ENCODE assay signal across 10 cellular contexts in genomic region chr9:137320555-137321384, GRCh38. TPM values are rescaled to one million over a fixed set of nuclear protein-coding genes. Genes with fewer than 3 reads are reported as not detected.
DNase-seq lines count a peak whose midpoint lies in the region; ATAC-seq and TF ChIP-seq lines count a peak whose summit lies in the region.
"Had no signal": no experiment of that assay in that cellular context is flagged by ENCODE, and none has a peak within 500 bp of the region (broad histone marks: within the 10 kb centered on the region; RNA-seq: fewer than 3 reads in every experiment).

No MANE protein-coding gene starts in this region.

- in situ Hi-C loops in mammary epithelial cell (cut with MboI; ENCODE audit: low sequenced_read_pairs in 2 of 2) = no loop called here

- no peak overlapping the region for H3K27ac Mint-ChIP-seq in CD4-positive, alpha-beta T cell
- H3K27ac Mint-ChIP-seq: HFFc6 had no signal

- H3K79me2 ChIP-seq in mammary epithelial cell (ENCODE audit: insufficient read depth, low read length) = no peaks in the 10 kb centered on the region

- 50 to 55% methylated on average over 22 to 24 of the region's 24 CpGs for WGBS in mesodermal cell (ENCODE audit: insufficient coverage in 2 of 2), 2 experiments
- WGBS in mammary epithelial cell (ENCODE audit: low coverage, missing lambda C conversion rate) = 84% methylated on average over 10 of the region's 24 CpGs

- H3K36me3 ChIP-seq in mesodermal cell (ENCODE audit: control insufficient read depth, insufficient read depth, low read length) (no peaks in the 10 kb centered on the region), mammary epithelial cell (ENCODE audit: insufficient read depth, low read length) (no peaks in the 10 kb centered on the region)

- CTCF ChIA-PET in CD4-positive, alpha-beta T cell (lab: Charles Lee) = no interaction called here
- CTCF ChIA-PET in mammary epithelial cell (lab: Charles Lee; ENCODE audit: low non-redundant PET) = no interaction called here

- H3K9ac ChIP-seq in mammary epithelial cell (ENCODE audit: insufficient read depth, low read length) = no peak overlapping the region

- peak; percentile 60 for ATAC-seq in CD4-positive, alpha-beta T cell (ENCODE audit: poor library complexity)

- intact Hi-C loops in CD4-positive, alpha-beta T cell (cut with DNase I, micrococcal nuclease) = no loop called here
- intact Hi-C loops in mammary epithelial cell (cut with micrococcal nuclease) = no loop called here

- no TSS peak for BruUV-seq in mammary epithelial cell (replicated peaks; lab: Mats Ljungman, UMichigan)

- H3K27ac ChIP-seq in CD4-positive, alpha-beta T cell (ENCODE audit: low read depth, low read length) = no peak overlapping the region
- H3K27ac ChIP-seq in mesodermal cell (ENCODE audit: low read depth, low read length, severe bottlenecking) (peak overlapping the region; percentile 57), mammary epithelial cell (ENCODE audit: insufficient read depth, low read depth, low read length) (no peak overlapping the region)

- no peak overlapping the region for H2AFZ ChIP-seq in mammary epithelial cell (ENCODE audit: low read depth, low read length)

- H3K4me2 ChIP-seq in mammary epithelial cell (ENCODE audit: insufficient read depth, low read depth, low read length) = no peak overlapping the region

- H3K4me1 ChIP-seq in mesodermal cell (ENCODE audit: control insufficient read depth, insufficient read depth, low read length, poor library complexity, severe bottlenecking) (peaks cover 14% of the 10 kb centered on the region), mammary epithelial cell (ENCODE audit: insufficient read depth, low read length) (no peaks in the 10 kb centered on the region)

- H3K4me1 Mint-ChIP-seq in CD4-positive, alpha-beta T cell (ENCODE audit: low read depth) = no peaks in the 10 kb centered on the region

- no peaks in the 10 kb centered on the region for H3K36me3 Mint-ChIP-seq in CD4-positive, alpha-beta T cell (ENCODE audit: low read depth)

- H3K27me3 ChIP-seq in CD4-positive, alpha-beta T cell (ENCODE audit: control insufficient read depth, insufficient read depth, low read length) = no peaks in the 10 kb centered on the region
- no peaks in the 10 kb centered on the region for H3K27me3 ChIP-seq in mammary epithelial cell (ENCODE audit: insufficient read depth, low read length)

- no peak for TF ChIP-seq CTCF in CD4-positive, alpha-beta T cell (IDR thresholded peaks at IDR 0.05)
- TF ChIP-seq CTCF in mammary epithelial cell (conservative IDR thresholded peaks at IDR 0.05 in 1 of 2, IDR thresholded peaks at IDR 0.05 in 1 of 2; ENCODE audit: extremely low read depth in 1 of 2, insufficient read depth in 1 of 2, low read depth in 1 of 2, low read length in 2 of 2) = no peak

- dilution Hi-C loops in mammary epithelial cell (cut with HindIII; ENCODE audit: low sequenced_read_pairs) = loop anchor here (5.0 to 10.0 kb wide), 3 partner anchors 53 to 184 kb away; no protein-coding TSS in a partner anchor

- no peaks in the 10 kb centered on the region for H4K20me1 ChIP-seq in mammary epithelial cell (ENCODE audit: insufficient read depth, low read length)

- no peaks in the 10 kb centered on the region for H3K9me3 ChIP-seq in CD4-positive, alpha-beta T cell (ENCODE audit: control insufficient read depth, low read length)
- H3K9me3 ChIP-seq in mesodermal cell (ENCODE audit: control insufficient read depth, low read length) = no peaks in the 10 kb centered on the region
- H3K9me3 ChIP-seq in mammary epithelial cell (replicated peaks; ENCODE audit: insufficient read depth, low read length) = no peaks in the 10 kb centered on the region

- H3K4me3 ChIP-seq in mesodermal cell (ENCODE audit: extremely low read depth, insufficient read depth, low read length, poor library complexity, severe bottlenecking) (no peak overlapping the region), mammary epithelial cell (replicated peaks in 1 of 3; ENCODE audit: insufficient read depth in 1 of 3, low read depth in 2 of 3, low read length in 3 of 3) (no peak overlapping the region)

- H3K27me3 Mint-ChIP-seq in CD4-positive, alpha-beta T cell = peaks cover 16% of the 10 kb centered on the region

- DNase-seq in CD4-positive, alpha-beta T cell = peak in 2 of 10 experiments; percentile 23 to 34
- DNase-seq in KG1 (lab: John Stamatoyannopoulos, UW) (peak; percentile 77), mammary epithelial cell (no peak), midbrain (lab: John Stamatoyannopoulos, UW) (no peak), NCI-H748 (lab: John Stamatoyannopoulos, UW; ENCODE audit: unreplicated experiment) (no peak)
- peak; percentile 56 for DNase-seq in activated CD8-positive, alpha-beta memory T cell treated with anti-CD3 and anti-CD28 coated beads, Interleukin-2, amount 50 U/mL, for 48 hours
- no peak for DNase-seq in effector CD8-positive, alpha-beta T cell (lab: John Stamatoyannopoulos, UW)
- DNase-seq: HFFc6, NCI-H774 had no signal

- POLR2A ChIA-PET in CD4-positive, alpha-beta T cell (lab: Charles Lee) = interaction anchor here (0.6 to 1.3 kb wide), 4 partner anchors 11 to 80 kb away, joined by 3 to 5 read pairs (median 3); partner anchors contain the start of gene TUBB4B

- H3K4me3 Mint-ChIP-seq in CD4-positive, alpha-beta T cell = no peak overlapping the region
- H3K4me3 Mint-ChIP-seq: HFFc6 had no signal

- no peaks in the 10 kb centered on the region for H3K9me3 Mint-ChIP-seq in CD4-positive, alpha-beta T cell

RNA-seq across cellular contexts. Expression of gene NRARP, which starts 18.7 kb away (rescaled TPM):
- 1 to 10 TPM in 1 of 2 experiments, under 1 TPM in 1; 0.96 to 1.4 TPM for total RNA-seq in CD4-positive, alpha-beta T cell
- polyA plus RNA-seq in mesodermal cell (2013, experiment 1 of 2) = 28.9 TPM
- polyA plus RNA-seq in mesodermal cell (2013, experiment 2 of 2) = 18.4 TPM
- total RNA-seq in mammary epithelial cell = 1 to 10 TPM in 1 of 2 donors, under 1 TPM in 1; 0.50 to 1.2 TPM
- polyA plus RNA-seq in mammary epithelial cell = 0.37 TPM
- polyA minus RNA-seq in mammary epithelial cell = not detected

RNA-seq across cellular contexts. Expression of gene TOR4A, which starts 43.2 kb away (rescaled TPM):
- total RNA-seq in CD4-positive, alpha-beta T cell = under 1 TPM; 0.67 to 0.80 TPM
- 19.6 TPM for polyA plus RNA-seq in mesodermal cell (2013, experiment 1 of 2)
- polyA plus RNA-seq in mesodermal cell (2013, experiment 2 of 2) = 15.5 TPM
- total RNA-seq in mammary epithelial cell = 1 to 10 TPM in 1 of 2 donors, under 1 TPM in 1; 0.73 to 1.5 TPM
- 0.11 TPM for polyA plus RNA-seq in mammary epithelial cell
- not detected for polyA minus RNA-seq in mammary epithelial cell

Comparison
In these comparisons a context has a peak if more than half of its experiments do, and no peak if none do; other contexts are left out.
1. DNase-seq: peak in KG1 (single experiment) and activated CD8-positive, alpha-beta memory T cell treated with anti-CD3 and anti-CD28 coated beads, Interleukin-2, amount 50 U/mL, for 48 hours (single experiment); none in effector CD8-positive, alpha-beta T cell (single experiment), mammary epithelial cell (single experiment), midbrain (single experiment) and NCI-H748 (single experiment).